In genomic region chr6:52390361-52390727, GRCh38 we compare ENCODE assay signal across 8 cellular contexts. TPM values are rescaled to one million over a fixed set of nuclear protein-coding genes. Genes with fewer than 3 reads are reported as not detected.
DNase-seq lines count a peak whose midpoint lies in the region; ATAC-seq and TF ChIP-seq lines count a peak whose summit lies in the region.

No MANE protein-coding gene starts in this region.

- DNase-seq in Caco-2 (no peak), SK-MEL-5 (ENCODE audit: low read depth, low spot score) (peak; percentile 48), body of pancreas (peak in 1 of 4 donors; percentile 17), NCI-H1436 (lab: John Stamatoyannopoulos, UW) (no peak), nucleus accumbens (lab: John Stamatoyannopoulos, UW) (no peak)
- peak in 8 of 9 donors; percentile 63 to 87 (median 82) for DNase-seq in naive thymus-derived CD4-positive, alpha-beta T cell

- in situ Hi-C loops in SK-MEL-5 (cut with HindIII; ENCODE audit: low pct_unique_long_range_greater_than_20kb, low sequenced_read_pairs): loop anchor here (25.0 kb wide), 1 partner anchor 103 kb away; the partner anchor contains the start of gene MCM3

- intact Hi-C loops in Caco-2 (cut with micrococcal nuclease; ENCODE audit: unreplicated experiment) (no loop called here), body of pancreas (cut with DNase I) (no loop called here)
- intact Hi-C loops in naive thymus-derived CD4-positive, alpha-beta T cell (cut with micrococcal nuclease): loop anchor here (1.0 to 10.0 kb wide), 10 partner anchors 8 to 1154 kb away; partner anchors contain the start of genes GSTA4 (in 2 of the 2), EFHC1 (in 1 of the 2), GCLC (in 1 of the 2) and PAQR8 (in 1 of the 2)

- H3K27me3 ChIP-seq in Caco-2 (replicated peaks; ENCODE audit: control insufficient read depth, insufficient read depth, low read length) (no peaks in the 10 kb centered on the region), body of pancreas (no peaks in the 10 kb centered on the region)
- H3K27me3 ChIP-seq in naive thymus-derived CD4-positive, alpha-beta T cell (ENCODE audit: control insufficient read depth in 2 of 2, insufficient read depth in 2 of 2, low read length in 2 of 2): no peaks in the 10 kb centered on the region

- ATAC-seq in GM19328 (IDR thresholded peaks at IDR 0.05; ENCODE audit: unreplicated experiment) (peak; percentile 42), HG03378 (IDR thresholded peaks at IDR 0.05; ENCODE audit: unreplicated experiment) (peak; percentile 50), body of pancreas (no peak)
- ATAC-seq in naive thymus-derived CD4-positive, alpha-beta T cell: peak; percentile 79

- H3K4me3 ChIP-seq in Caco-2 (ENCODE audit: low read depth, low read length) (no peak overlapping the region), body of pancreas (no peak overlapping the region)
- H3K4me3 ChIP-seq in naive thymus-derived CD4-positive, alpha-beta T cell (ENCODE audit: low read length): peak overlapping the region; percentile 62

- peaks cover 12% of the 10 kb centered on the region for H3K4me1 Mint-ChIP-seq in Caco-2 (ENCODE audit: low read depth, unreplicated experiment)
- H3K4me1 Mint-ChIP-seq in naive thymus-derived CD4-positive, alpha-beta T cell: peaks cover 44 to 96% (median 87%) of the 10 kb centered on the region in 7 donors

- no peaks in the 10 kb centered on the region for H3K36me3 Mint-ChIP-seq in Caco-2 (ENCODE audit: insufficient read depth, unreplicated experiment)
- H3K36me3 Mint-ChIP-seq in naive thymus-derived CD4-positive, alpha-beta T cell: peaks cover 0 to 29% (median 13%) of the 10 kb centered on the region in 5 donors

- CTCF ChIA-PET in Caco-2 (lab: Charles Lee): interaction anchor here (0.6 to 1.6 kb wide), 3 partner anchors 38 to 273 kb away, joined by 4 to 8 read pairs (median 5); no protein-coding TSS in a partner anchor
- CTCF ChIA-PET in naive thymus-derived CD4-positive, alpha-beta T cell (lab: Charles Lee): interaction anchor here (0.8 to 7.1 kb wide), 17 partner anchors 9 to 107 kb away, joined by 3 to 81 read pairs (median 7); partner anchors contain the start of genes EFHC1, MCM3 and PAQR8

- no peak for TF ChIP-seq CTCF in Caco-2 (IDR thresholded peaks at IDR 0.05; ENCODE audit: insufficient read depth in 1 of 2, low read depth in 1 of 2, low read length in 1 of 2, severe bottlenecking in 1 of 2, unreplicated experiment in 1 of 2)
- TF ChIP-seq CTCF in body of pancreas (IDR thresholded peaks at IDR 0.05): no peak

- POLR2A ChIA-PET in Caco-2 (lab: Charles Lee): no interaction called here
- POLR2A ChIA-PET in naive thymus-derived CD4-positive, alpha-beta T cell (lab: Charles Lee): interaction anchor here (0.6 to 8.1 kb wide), 17 partner anchors 9 to 606 kb away, joined by 3 to 85 read pairs (median 5); partner anchors contain the start of genes MCM3, PAQR8 and TRAM2

- H3K9me3 Mint-ChIP-seq in Caco-2 (ENCODE audit: unreplicated experiment): no peaks in the 10 kb centered on the region
- peaks cover 0 to 2% (median 0%) of the 10 kb centered on the region in 11 donors for H3K9me3 Mint-ChIP-seq in naive thymus-derived CD4-positive, alpha-beta T cell

- no peaks in the 10 kb centered on the region for H3K27me3 Mint-ChIP-seq in Caco-2 (ENCODE audit: insufficient read depth, unreplicated experiment)
- H3K27me3 Mint-ChIP-seq in naive thymus-derived CD4-positive, alpha-beta T cell: peaks cover 0 to 6% (median 0%) of the 10 kb centered on the region in 5 donors

- BruUV-seq in Caco-2 (replicated peaks; lab: Mats Ljungman, UMichigan): no TSS peak

- peak overlapping the region; percentile 41 for H3K27ac Mint-ChIP-seq in Caco-2 (ENCODE audit: unreplicated experiment)
- peak overlapping the region; percentile 93 to 100 (median 98) for H3K27ac Mint-ChIP-seq in naive thymus-derived CD4-positive, alpha-beta T cell

- peaks cover 8% of the 10 kb centered on the region for H3K9me3 ChIP-seq in Caco-2
- no peaks in the 10 kb centered on the region for H3K9me3 ChIP-seq in body of pancreas
- H3K9me3 ChIP-seq in naive thymus-derived CD4-positive, alpha-beta T cell (ENCODE audit: control insufficient read depth in 2 of 3, low read length in 3 of 3): no peaks in the 10 kb centered on the region

- H3K4me1 ChIP-seq in Caco-2 (peaks cover 9% of the 10 kb centered on the region; the same call in 1 of the 2 replicates), body of pancreas (peaks cover 31% of the 10 kb centered on the region)
- peaks cover 63 to 80% of the 10 kb centered on the region in 2 donors for H3K4me1 ChIP-seq in naive thymus-derived CD4-positive, alpha-beta T cell (ENCODE audit: control insufficient read depth in 2 of 2, insufficient read depth in 2 of 2, low read length in 2 of 2)

- no peaks in the 10 kb centered on the region for H3K36me3 ChIP-seq in Caco-2 (ENCODE audit: control insufficient read depth, insufficient read depth, low read length)
- no peaks in the 10 kb centered on the region for H3K36me3 ChIP-seq in body of pancreas (replicated peaks in 1 of 2; ENCODE audit: insufficient read depth in 1 of 2, low read depth in 2 of 2)
- no peaks in the 10 kb centered on the region for H3K36me3 ChIP-seq in naive thymus-derived CD4-positive, alpha-beta T cell (ENCODE audit: control insufficient read depth in 2 of 3, insufficient read depth in 3 of 3, low read length in 3 of 3)

- TF ChIP-seq POLR2A in body of pancreas (IDR thresholded peaks at IDR 0.05): no peak

- peak overlapping the region; percentile 13 for H3K4me3 Mint-ChIP-seq in Caco-2 (ENCODE audit: unreplicated experiment)
- peak overlapping the region; percentile 75 to 89 (median 86) for H3K4me3 Mint-ChIP-seq in naive thymus-derived CD4-positive, alpha-beta T cell

- WGBS in body of pancreas, 2 donors: 10 to 22% methylated on average over 4 of the region's 4 CpGs

- peak overlapping the region in 3 of 4 donors; percentile 22 to 69 (median 67) for H3K27ac ChIP-seq in body of pancreas
- H3K27ac ChIP-seq in naive thymus-derived CD4-positive, alpha-beta T cell (ENCODE audit: low read depth, low read length): peak overlapping the region; percentile 89

RNA-seq across cellular contexts. Expression of gene PAQR8, which starts 28.4 kb away (rescaled TPM):
- total RNA-seq in Caco-2 (2022) (8.7 and 10.0 TPM in 2 replicates), body of pancreas (1 to 10 TPM; 4.0 to 4.9 TPM)
- 25.7 and 25.8 TPM in 2 replicates for total RNA-seq in SK-MEL-5 (2014; rRNA removed; shearing (Covaris generic))
- 27.8 and 34.8 TPM in 2 replicates for polyA plus RNA-seq in SK-MEL-5 (2015; cell fraction: cytosol; rRNA removed)
- polyA plus RNA-seq in SK-MEL-5 (2015; cell fraction: nucleus; rRNA removed): 8.2 and 9.4 TPM in 2 replicates
- 10 to 100 TPM in 3 of 5 experiments, 1 to 10 TPM in 2; 7.5 to 46.2 (median 21.6) TPM for total RNA-seq in naive thymus-derived CD4-positive, alpha-beta T cell
- polyA plus RNA-seq in naive thymus-derived CD4-positive, alpha-beta T cell: 10 to 100 TPM; 32.1 to 39.2 TPM

RNA-seq across cellular contexts. Expression of gene EFHC1, which starts 29.8 kb away (rescaled TPM):
- total RNA-seq in Caco-2 (2022) (12.2 and 14.6 TPM in 2 replicates), body of pancreas (10 to 100 TPM; 11.5 to 17.4 TPM)
- 14.1 and 23.7 TPM in 2 replicates for total RNA-seq in SK-MEL-5 (2014; rRNA removed; shearing (Covaris generic))
- polyA plus RNA-seq in SK-MEL-5 (2015; cell fraction: cytosol; rRNA removed): 6.0 and 12.0 TPM in 2 replicates
- polyA plus RNA-seq in SK-MEL-5 (2015; cell fraction: nucleus; rRNA removed): 259 and 284 TPM in 2 replicates
- 10 to 100 TPM in 2 of 5 experiments, 1 to 10 TPM in 3; 2.4 to 13.8 (median 6.0) TPM for total RNA-seq in naive thymus-derived CD4-positive, alpha-beta T cell
- polyA plus RNA-seq in naive thymus-derived CD4-positive, alpha-beta T cell: 1 to 10 TPM; 1.9 to 5.2 TPM

Comparison
In these comparisons a context has a peak if more than half of its experiments do, and no peak if none do; other contexts are left out.
1. DNase-seq: peak in SK-MEL-5 (single experiment) and naive thymus-derived CD4-positive, alpha-beta T cell (8 of 9); none in Caco-2 (0 of 2), NCI-H1436 (single experiment) and nucleus accumbens (0 of 56).
2. intact Hi-C loops: an anchor here in naive thymus-derived CD4-positive, alpha-beta T cell (1.0 to 10.0 kb wide); none called in Caco-2 and body of pancreas.